Comparison of ENCODE assay signal across 8 cellular contexts in genomic region chr3:151838574-151839312, GRCh38. TPM values are rescaled to one million over a fixed set of nuclear protein-coding genes. Genes with fewer than 3 reads are reported as not detected.
DNase-seq lines count a peak whose midpoint lies in the region; ATAC-seq and TF ChIP-seq lines count a peak whose summit lies in the region.

No MANE protein-coding gene starts in this region.

- no peak for TF ChIP-seq POLR2A in upper lobe of left lung (IDR thresholded peaks at IDR 0.05)

- POLR2A ChIA-PET in HEK293 (lab: Yijun Ruan, JAX) = no interaction called here

- DNase-seq in stimulated activated CD4-positive, alpha-beta T cell treated with anti-CD3 and anti-CD28 coated beads, Interleukin-12 subunit alpha, Interleukin-12 subunit beta, amount 100 ng/mL, for 48 hours (ENCODE audit: low read depth in 2 of 3, low spot score in 1 of 3) = peak in 2 of 3 donors; percentile 5 to 24
- DNase-seq in stimulated activated CD4-positive, alpha-beta T cell treated with anti-CD3 and anti-CD28 coated beads, Interleukin-4, amount 100 ng/mL, for 1 hour = no peak
- DNase-seq in NCI-H1092 treated with DMSO at 0.1 percent for 48 hours (lab: John Stamatoyannopoulos, UW) = peak; percentile 77
- DNase-seq in SKM-1 treated with dmso at 0.1 percent for 144 hours (lab: John Stamatoyannopoulos, UW; ENCODE audit: unreplicated experiment) = peak; percentile 80
- DNase-seq in epithelial cell of esophagus (ENCODE audit: low read depth) = peak; percentile 84
- peak; percentile 53 for DNase-seq in middle frontal gyrus (ENCODE audit: extremely low spot score, low spot score)
- DNase-seq in upper lobe of left lung = peak in 1 of 2 donors; percentile 62

- ATAC-seq in upper lobe of left lung (ENCODE audit: low FRiP score in 2 of 2) = peak; percentile 79 to 92

- no peak for TF ChIP-seq EP300 in upper lobe of left lung (IDR thresholded peaks at IDR 0.05)

- no peak overlapping the region for H3K27ac ChIP-seq in HEK293 (ENCODE audit: extremely low read depth, low read depth, low read length)
- H3K27ac ChIP-seq in upper lobe of left lung = no peak overlapping the region

- no peaks in the 10 kb centered on the region for H3K27me3 ChIP-seq in upper lobe of left lung

- CTCF ChIA-PET in HEK293 (lab: Yijun Ruan, JAX) = interaction anchor here (0.6 to 4.4 kb wide), 16 partner anchors 9 to 1312 kb away, joined by 3 to 48 read pairs (median 3); no protein-coding TSS in a partner anchor

- TF ChIP-seq CTCF in HEK293 (tag by site-specific recombination; IDR thresholded peaks at IDR 0.05) (peak; percentile 16; the same call in 1 of the 2 replicates), epithelial cell of esophagus (IDR thresholded peaks at IDR 0.05; ENCODE audit: insufficient read depth, low read depth, low read length, missing control alignments) (peak; percentile 81), upper lobe of left lung (IDR thresholded peaks at IDR 0.05) (peak; percentile 51 to 83 (median 74))

- H3K36me3 ChIP-seq in HEK293 (ENCODE audit: control insufficient read depth in 2 of 2, insufficient read depth in 1 of 2, low read length in 2 of 2) (no peaks in the 10 kb centered on the region), upper lobe of left lung (no peaks in the 10 kb centered on the region)

- WGBS in upper lobe of left lung, 2 donors = 52 to 59% methylated on average over 19 of the region's 19 CpGs

- no peaks in the 10 kb centered on the region for H3K4me1 ChIP-seq in HEK293 (ENCODE audit: control insufficient read depth, insufficient read depth, low read length)
- peaks cover 3 to 10% (median 3%) of the 10 kb centered on the region in 4 donors for H3K4me1 ChIP-seq in upper lobe of left lung

- H3K4me3 ChIP-seq in HEK293 (ENCODE audit: low read depth, low read length) (no peak overlapping the region), epithelial cell of esophagus (ENCODE audit: low read length) (no peak overlapping the region), upper lobe of left lung (peak overlapping the region in 2 of 4 donors; percentile 22 to 30)

- no peaks in the 10 kb centered on the region for H3K9me3 ChIP-seq in HEK293 (ENCODE audit: control insufficient read depth, insufficient read depth, low read depth, low read length)
- H3K9me3 ChIP-seq in upper lobe of left lung = no peaks in the 10 kb centered on the region

TF ChIP-seq in HEK293, 187 proteins besides CTCF, POLR2A, EP300 and RAD21:
- TF ChIP-seq ZNF654 (tag by site-specific recombination; IDR thresholded peaks at IDR 0.05; ENCODE audit: low read depth) (peak; percentile 77), KLF8 (tag by site-specific recombination; IDR thresholded peaks at IDR 0.05) (no peak), ZNF121 (tag by site-specific recombination; IDR thresholded peaks at IDR 0.05) (no peak), SP7 (tag by site-specific recombination; IDR thresholded peaks at IDR 0.05) (no peak), REPIN1 (tag by site-specific recombination; IDR thresholded peaks at IDR 0.05; ENCODE audit: low read depth) (no peak)

RNA-seq across cellular contexts. Expression of gene AADAC, which starts 24.8 kb away (rescaled TPM):
- total RNA-seq in upper lobe of left lung = 1 to 10 TPM in 5 of 6 donors, not detected in 1; 1.7 to 4.5 (median 3.5) TPM

RNA-seq across cellular contexts. Expression of gene SUCNR1, which starts 34.7 kb away (rescaled TPM):
- 1 to 10 TPM in 4 of 6 donors, under 1 TPM in 1, not detected in 1; 0.22 to 3.3 (median 2.9) TPM for total RNA-seq in upper lobe of left lung

Comparison
In these comparisons a context has a peak if more than half of its experiments do, and no peak if none do; other contexts are left out.
1. CTCF ChIP-seq: peak in every context shown above with its lines; median percentile 81 in epithelial cell of esophagus; 74 in upper lobe of left lung; 16 in HEK293.